ENCODE assay signal across 7 cellular contexts in the genomic region with DNA sequence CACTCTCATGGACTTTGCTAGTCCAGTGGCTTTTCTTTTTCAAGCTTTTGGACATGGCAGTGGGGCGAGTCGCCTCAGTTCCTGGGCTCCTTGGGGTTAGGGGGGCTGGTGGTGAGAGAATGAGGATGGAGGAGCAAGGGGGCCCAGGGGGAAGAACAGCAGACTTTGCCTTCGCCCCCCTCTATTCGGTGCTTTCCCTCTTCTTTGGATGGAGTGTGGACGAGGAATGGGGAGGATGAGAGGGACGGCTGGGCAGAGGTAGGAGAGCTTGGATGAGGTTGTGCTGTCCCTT. TPM values are rescaled to one million over a fixed set of nuclear protein-coding genes. Genes with fewer than 3 reads are reported as not detected.
DNase-seq lines count a peak whose midpoint lies in the region; FAIRE-seq and TF ChIP-seq lines count a peak whose summit lies in the region.

No MANE protein-coding gene starts in this region.

- H3K36me3 ChIP-seq in KMS-11 (ENCODE audit: insufficient read depth): no peaks in the 10 kb centered on the region

- no peak for DNase-seq in cardiac fibroblast (ENCODE audit: low read depth in 2 of 2)
- no peak for DNase-seq in lower leg skin (ENCODE audit: low spot score in 2 of 2)
- no peak for DNase-seq in NCI-H82 (lab: John Stamatoyannopoulos, UW)
- DNase-seq in RCC 7860 (ENCODE audit: low spot score): no peak
- DNase-seq in GM12892 (ENCODE audit: insufficient read length): no peak

- H3K4me3 ChIP-seq in KMS-11 (IDR thresholded peaks at IDR 0.05; ENCODE audit: insufficient read depth, low read depth, low read length): no peak overlapping the region
- peak overlapping the region; percentile 85 to 90 for H3K4me3 ChIP-seq in cardiac fibroblast (replicated peaks in 1 of 2; ENCODE audit: low read depth in 2 of 2, low read length in 2 of 2)
- peak overlapping the region; percentile 63 for H3K4me3 ChIP-seq in lower leg skin (ENCODE audit: low read depth, poor library complexity, severe bottlenecking)

- intact Hi-C loops in lower leg skin (cut with DNase I; ENCODE audit: low total_unique reads): no loop called here

- H3K4me1 ChIP-seq in KMS-11 (ENCODE audit: low read depth, poor library complexity, severe bottlenecking): no peaks in the 10 kb centered on the region

- H3K79me2 ChIP-seq in KMS-11 (ENCODE audit: insufficient read depth, low read depth): no peaks in the 10 kb centered on the region

- no peak for TF ChIP-seq POLR2A in lower leg skin (IDR thresholded peaks at IDR 0.05)
- no peak for TF ChIP-seq POLR2A in GM12892 (IDR thresholded peaks at IDR 0.05; ENCODE audit: low read depth, low read length)

- WGBS in lower leg skin, 2 donors: 0% methylated on average over 6 of the region's 6 CpGs

- H4K20me1 ChIP-seq in KMS-11 (ENCODE audit: insufficient read depth): no peaks in the 10 kb centered on the region

- no peak for TF ChIP-seq CTCF in KMS-11 (conservative IDR thresholded peaks at IDR 0.05; ENCODE audit: low read depth, low read length)
- no peak for TF ChIP-seq CTCF in cardiac fibroblast (IDR thresholded peaks at IDR 0.05; ENCODE audit: low read depth, low read length)
- TF ChIP-seq CTCF in lower leg skin (IDR thresholded peaks at IDR 0.05): no peak

- H3K4me2 ChIP-seq in KMS-11: peak overlapping the region; percentile 27; the same call in 1 of the 2 replicates

- H2AFZ ChIP-seq in KMS-11 (ENCODE audit: low read depth): peak overlapping the region; percentile 66

- no peak overlapping the region for H3K9ac ChIP-seq in KMS-11

- H3K27ac ChIP-seq in KMS-11: no peak overlapping the region
- peak overlapping the region; percentile 97 for H3K27ac ChIP-seq in temporal lobe (ENCODE audit: low read depth, low read length)

- H3K27me3 ChIP-seq in KMS-11 (ENCODE audit: insufficient read depth, low read depth): no peaks in the 10 kb centered on the region

- no peak for FAIRE-seq in RCC 7860 (lab: Jason Lieb, UNC)
- FAIRE-seq in GM12892 (lab: Jason Lieb, UNC): no peak

RNA-seq across cellular contexts. Expression of gene MAGI2, which starts 0.3 kb away (rescaled TPM):
- total RNA-seq in lower leg skin: 1 to 10 TPM; 1.6 to 3.0 (median 2.1) TPM
- 99.1 TPM for total RNA-seq in temporal lobe
- 0.68 TPM for polyA plus RNA-seq in GM12892 (2012; ENCODE audit: missing spikeins)

Comparison
In these comparisons a context has a peak if more than half of its experiments do, and no peak if none do; other contexts are left out.
1. RNA of gene MAGI2, which starts 0.3 kb away (total RNA-seq): 99.1 TPM in temporal lobe (single experiment); 1.6 to 3.0 TPM in lower leg skin; every median in the first group is over 10 times any median in the second.